Comparison of ENCODE assay signal across 19 cellular contexts in the genomic region with DNA sequence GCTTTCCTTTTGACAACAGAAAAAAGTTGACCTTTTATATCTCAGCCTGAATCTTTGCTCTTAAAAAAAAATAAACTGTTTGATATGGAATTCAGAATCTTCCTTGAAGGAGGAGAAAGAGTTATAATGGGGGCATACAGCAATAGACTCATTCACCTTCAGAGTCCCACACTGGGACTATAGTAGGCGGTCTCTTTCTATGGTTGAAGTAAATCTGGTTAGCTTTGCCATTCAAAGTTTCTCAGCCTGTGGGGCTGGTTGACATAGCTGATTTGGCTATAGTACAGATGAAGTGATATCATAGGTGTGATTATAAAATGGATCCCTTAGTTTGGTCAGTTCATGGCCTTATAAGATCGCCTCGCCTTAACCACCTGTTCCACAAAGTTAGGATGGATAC.
"Had no signal": no experiment of that assay in that cellular context is flagged by ENCODE, and none has a peak within 500 bp of the region (broad histone marks: within the 10 kb centered on the region; RNA-seq: fewer than 3 reads in every experiment).

No MANE protein-coding gene starts in this region.

- ATAC-seq: HepG2 had no signal

- DNase-seq: IMR-90, Karpas-422, KG1, MG63, NCI-H1092, NCI-H1105 treated with DMSO at 0.1 percent for 48 hours, NCI-H1417 treated with DMSO at 0.1 percent for 48 hours, NCI-H146, NCI-H187, NCI-H2029, NCI-H2081 treated with DMSO at 0.1 percent for 48 hours, NCI-H2171, NCI-H510A, NCI-H524 treated with DMSO at 0.1 percent for 48 hours, NCI-H774, Right ventricle myocardium superior, RPMI8226, SIG-M5 had no signal
